In the genomic region with DNA sequence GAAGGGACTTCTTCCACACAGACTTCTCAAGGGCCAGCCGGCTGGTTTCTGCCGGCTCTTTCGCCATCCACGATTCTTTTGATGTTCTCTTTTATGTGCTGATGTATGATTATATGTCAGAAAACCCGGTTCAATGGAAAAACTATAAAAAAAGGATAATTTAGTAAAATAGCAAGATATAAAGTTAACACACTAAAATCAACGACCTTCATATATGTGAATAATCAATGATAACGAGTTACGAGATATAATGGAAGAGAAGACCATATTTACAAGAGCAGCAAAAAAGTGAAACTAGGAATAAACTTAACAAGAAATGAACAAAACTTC, we compare ENCODE assay signal across 10 cellular contexts. TPM values are rescaled to one million over a fixed set of nuclear protein-coding genes. Genes with fewer than 3 reads are reported as not detected.
DNase-seq lines count a peak whose midpoint lies in the region; TF ChIP-seq lines count a peak whose summit lies in the region.
"Had no signal": no experiment of that assay in that cellular context is flagged by ENCODE, and none has a peak within 500 bp of the region (broad histone marks: within the 10 kb centered on the region; RNA-seq: fewer than 3 reads in every experiment).

No MANE protein-coding gene starts in this region.

- H3K4me1 Mint-ChIP-seq in T-helper 1 cell treated with Interleukin-12 subunit alpha and Interleukin-12 subunit beta and Interleukin-4 antibody, amounts not matched to agents 30 μg/mL and 1 μg/mL, for 36 hours (ENCODE audit: low read depth) = peaks cover 35% of the 10 kb centered on the region

- H3K9me3 ChIP-seq in stomach smooth muscle (ENCODE audit: control insufficient read depth in 2 of 2, low read length in 2 of 2) = no peaks in the 10 kb centered on the region

- H3K4me3 ChIP-seq in kidney epithelial cell (ENCODE audit: low read depth, low read length) (peak overlapping the region; percentile 83), stomach smooth muscle (ENCODE audit: low read length in 2 of 2) (peak overlapping the region; percentile 96 to 98)

- peaks cover 9% of the 10 kb centered on the region for H3K9me3 Mint-ChIP-seq in T-helper 1 cell treated with Interleukin-12 subunit alpha and Interleukin-12 subunit beta and Interleukin-4 antibody, amounts not matched to agents 30 μg/mL and 1 μg/mL, for 36 hours

- H3K27ac ChIP-seq in angular gyrus (ENCODE audit: low read depth, low read length) = peak overlapping the region; percentile 52
- H3K27ac ChIP-seq in stomach smooth muscle (ENCODE audit: low read length) = peak overlapping the region; percentile 37
- H3K27ac ChIP-seq: 22Rv1 had no signal

- H3K36me3 ChIP-seq in kidney epithelial cell (ENCODE audit: control insufficient read depth, insufficient read depth, low read length) = no peaks in the 10 kb centered on the region
- peaks cover 0 to 10% of the 10 kb centered on the region in 2 donors for H3K36me3 ChIP-seq in stomach smooth muscle (ENCODE audit: control insufficient read depth in 2 of 2, insufficient read depth in 2 of 2, low read length in 2 of 2)

- no peaks in the 10 kb centered on the region for H3K27me3 ChIP-seq in kidney epithelial cell (ENCODE audit: control insufficient read depth, insufficient read depth, low read length)
- no peaks in the 10 kb centered on the region for H3K27me3 ChIP-seq in stomach smooth muscle (ENCODE audit: control insufficient read depth in 1 of 2, insufficient read depth in 2 of 2, low read length in 2 of 2)

- peak overlapping the region; percentile 92 to 93 for H3K9ac ChIP-seq in stomach smooth muscle (ENCODE audit: low read length in 2 of 2)

- peaks cover 31% of the 10 kb centered on the region for H3K36me3 Mint-ChIP-seq in T-helper 1 cell treated with Interleukin-12 subunit alpha and Interleukin-12 subunit beta and Interleukin-4 antibody, amounts not matched to agents 30 μg/mL and 1 μg/mL, for 36 hours (ENCODE audit: low read depth)

- H3K4me1 ChIP-seq in stomach smooth muscle (ENCODE audit: control insufficient read depth, insufficient read depth, low read length) = peaks cover 13% of the 10 kb centered on the region

- peak overlapping the region; percentile 88 for H3K27ac Mint-ChIP-seq in T-helper 1 cell treated with Interleukin-12 subunit alpha and Interleukin-12 subunit beta and Interleukin-4 antibody, amounts not matched to agents 30 μg/mL and 1 μg/mL, for 36 hours

- no peak for TF ChIP-seq CTCF in kidney epithelial cell (IDR thresholded peaks at IDR 0.05; ENCODE audit: insufficient read depth, low read length, poor library complexity, severe bottlenecking)

- peaks cover 25% of the 10 kb centered on the region for H3K27me3 Mint-ChIP-seq in T-helper 1 cell treated with Interleukin-12 subunit alpha and Interleukin-12 subunit beta and Interleukin-4 antibody, amounts not matched to agents 30 μg/mL and 1 μg/mL, for 36 hours (ENCODE audit: low read depth)

- H3K4me3 Mint-ChIP-seq in T-helper 1 cell treated with Interleukin-12 subunit alpha and Interleukin-12 subunit beta and Interleukin-4 antibody, amounts not matched to agents 30 μg/mL and 1 μg/mL, for 36 hours = peak overlapping the region; percentile 88

- no peak for DNase-seq in T-helper 1 cell
- no peak for DNase-seq in kidney epithelial cell (ENCODE audit: low read depth)
- DNase-seq in cerebellum (ENCODE audit: low spot score) = no peak
- no peak for DNase-seq in C1 segment of cervical spinal cord (lab: John Stamatoyannopoulos, UW)
- no peak for DNase-seq in activated CD4-positive, alpha-beta T cell treated with anti-CD3 and anti-CD28 coated beads, Interleukin-2, amount 50 U/mL, for 1 hour
- DNase-seq: PC-3 had no signal

RNA-seq across cellular contexts. Expression of gene ZSCAN12, which starts 0.5 kb away (rescaled TPM):
- 6.5 and 6.7 TPM in 2 replicates for total RNA-seq in kidney epithelial cell
- total RNA-seq in cerebellum = 13.9 TPM

RNA-seq across cellular contexts. Expression of gene ZSCAN23, which starts 43.2 kb away (rescaled TPM):
- total RNA-seq in kidney epithelial cell (1.6 and 3.1 TPM in 2 replicates), cerebellum (19.9 TPM)

RNA-seq across cellular contexts. Expression of gene ZKSCAN3, which starts 50.3 kb away (rescaled TPM):
- 3.6 and 5.5 TPM in 2 replicates for total RNA-seq in kidney epithelial cell
- 8.3 TPM for total RNA-seq in cerebellum
